Comparison of ENCODE assay signal across 27 cellular contexts in genomic region chr14:99627100-99627499, GRCh38. TPM values are rescaled to one million over a fixed set of nuclear protein-coding genes. Genes with fewer than 3 reads are reported as not detected.
DNase-seq lines count a peak whose midpoint lies in the region; ATAC-seq, FAIRE-seq and TF ChIP-seq lines count a peak whose summit lies in the region.
"Had no signal": no experiment of that assay in that cellular context is flagged by ENCODE, and none has a peak within 500 bp of the region (broad histone marks: within the 10 kb centered on the region; RNA-seq: fewer than 3 reads in every experiment).

No MANE protein-coding gene starts in this region.

- H3K9me3 ChIP-seq in neuronal stem cell (replicated peaks in 1 of 2; ENCODE audit: control insufficient read depth in 2 of 2, insufficient read depth in 1 of 2, low read depth in 1 of 2, low read length in 2 of 2), result no peaks in the 10 kb centered on the region
- H3K9me3 ChIP-seq in CD8-positive, alpha-beta memory T cell (ENCODE audit: low read length), result no peaks in the 10 kb centered on the region
- H3K9me3 ChIP-seq in uterus, result no peaks in the 10 kb centered on the region
- H3K9me3 ChIP-seq: A549; BE2C; BLaER1 treated with 17β-estradiol and CSF1 and Interleukin-3, amounts not matched to agents 10 nM and 100 nM had no signal

- H3K4me1 Mint-ChIP-seq in endothelial cell (ENCODE audit: unreplicated experiment), result peaks cover 18% of the 10 kb centered on the region
- peaks cover 4 to 10% (median 5%) of the 10 kb centered on the region in 3 donors for H3K4me1 Mint-ChIP-seq in CD8-positive, alpha-beta memory T cell
- H3K4me1 Mint-ChIP-seq: CD14-positive monocyte had no signal

- CTCF ChIA-PET in CD8-positive, alpha-beta memory T cell (lab: Charles Lee), result interaction anchor here (1.5 to 1.9 kb wide), 2 partner anchors 22 to 132 kb away, joined by 4 read pairs; no protein-coding TSS in a partner anchor

- H3K4me2 ChIP-seq in neuronal stem cell (ENCODE audit: insufficient read depth, low read length, poor library complexity, severe bottlenecking), result no peak overlapping the region
- H3K4me2 ChIP-seq: A549; BLaER1 treated with 17β-estradiol and CSF1 and Interleukin-3, amounts not matched to agents 10 nM and 100 nM had no signal

- H3K4me3 ChIP-seq in neuronal stem cell (ENCODE audit: low read length in 2 of 2), result no peak overlapping the region
- no peak overlapping the region for H3K4me3 ChIP-seq in CD8-positive, alpha-beta memory T cell (ENCODE audit: low read length)
- H3K4me3 ChIP-seq in uterus, result no peak overlapping the region
- H3K4me3 ChIP-seq: A549; BLaER1 treated with 17β-estradiol and CSF1 and Interleukin-3, amounts not matched to agents 10 nM and 100 nM; GM23248 had no signal

- no peak overlapping the region for H3K27ac ChIP-seq in neuronal stem cell (replicated peaks; ENCODE audit: low read length)
- H3K27ac ChIP-seq in CD8-positive, alpha-beta memory T cell (ENCODE audit: low read depth, low read length), result no peak overlapping the region
- no peak overlapping the region for H3K27ac ChIP-seq in uterus
- H3K27ac ChIP-seq: A549; BLaER1 treated with 17β-estradiol and CSF1 and Interleukin-3, amounts not matched to agents 10 nM and 100 nM; GM23248 had no signal

- no peak overlapping the region for H4K91ac ChIP-seq in neuronal stem cell (ENCODE audit: low read depth, low read length, poor library complexity)

- no peaks in the 10 kb centered on the region for H3K9me3 Mint-ChIP-seq in endothelial cell (ENCODE audit: unreplicated experiment)
- H3K9me3 Mint-ChIP-seq in CD8-positive, alpha-beta memory T cell, result no peaks in the 10 kb centered on the region
- H3K9me3 Mint-ChIP-seq: CD4-positive, alpha-beta T cell; H9; HFFc6 had no signal

- TF ChIP-seq CTCF in endothelial cell (IDR thresholded peaks at IDR 0.05; ENCODE audit: unreplicated experiment) (no peak), uterus (IDR thresholded peaks at IDR 0.05) (no peak)

- DNase-seq in HTR-8/SVneo (ENCODE audit: insufficient read length, low spot score), result no peak
- DNase-seq in endothelial cell (ENCODE audit: low spot score), result no peak
- no peak for DNase-seq in neuronal stem cell (ENCODE audit: low spot score)
- no peak for DNase-seq in NCI-H69 (lab: John Stamatoyannopoulos, UW)
- no peak for DNase-seq in CD8-positive, alpha-beta memory T cell
- no peak for DNase-seq in uterus
- DNase-seq: 8988T; ACHN; AML-193; BE2C; Calu3; CD4-positive, alpha-beta T cell; COR-L47; DMS53; DMS79 treated with DMSO at 0.1 percent for 48 hours; GF-D8; GM23248; H9; HFFc6 had no signal

- peaks cover 5% of the 10 kb centered on the region for H3K27me3 Mint-ChIP-seq in endothelial cell (ENCODE audit: unreplicated experiment)
- H3K27me3 Mint-ChIP-seq in CD8-positive, alpha-beta memory T cell, result peaks cover 31 to 53% of the 10 kb centered on the region in 2 donors

- ATAC-seq in HG03280 (IDR thresholded peaks at IDR 0.05; ENCODE audit: unreplicated experiment), result no peak
- ATAC-seq: A549, HCT116 had no signal

- no peak overlapping the region for H2BK120ac ChIP-seq in neuronal stem cell (ENCODE audit: low read depth, low read length)

- FAIRE-seq in HTR-8/SVneo (lab: Jason Lieb, UNC), result peak; percentile 94
- FAIRE-seq: A549, GM12892, GM19239 had no signal

- no peaks in the 10 kb centered on the region for H3K79me1 ChIP-seq in neuronal stem cell (ENCODE audit: low read depth, low read length)

- H2AK5ac ChIP-seq in neuronal stem cell (ENCODE audit: low read depth, low read length), result no peak overlapping the region

- peak overlapping the region; percentile 3 for H3K4me3 Mint-ChIP-seq in endothelial cell (ENCODE audit: unreplicated experiment)
- H3K4me3 Mint-ChIP-seq in CD8-positive, alpha-beta memory T cell, result no peak overlapping the region
- H3K4me3 Mint-ChIP-seq: CD14-positive monocyte; CD4-positive, alpha-beta T cell; H9; HFFc6 had no signal

- H2BK5ac ChIP-seq in neuronal stem cell (ENCODE audit: low read length), result no peak overlapping the region

- H3K14ac ChIP-seq in neuronal stem cell (ENCODE audit: low read length), result no peak overlapping the region

- TF ChIP-seq POLR2A in uterus (IDR thresholded peaks at IDR 0.05), result no peak

- POLR2A ChIA-PET in CD8-positive, alpha-beta memory T cell (lab: Charles Lee), result no interaction called here

- no peak overlapping the region for H2BK12ac ChIP-seq in neuronal stem cell (ENCODE audit: low read length)

- intact Hi-C loops in uterus (cut with DNase I; ENCODE audit: low total_unique reads), result no loop called here

- no peak overlapping the region for H3K4ac ChIP-seq in neuronal stem cell (ENCODE audit: low read length)

- no peak overlapping the region for H2AFZ ChIP-seq in neuronal stem cell (ENCODE audit: low read length)
- H2AFZ ChIP-seq: GM23248 had no signal

- WGBS in neuronal stem cell (ENCODE audit: extremely low coverage in 2 of 2, insufficient read length in 2 of 2, insufficient replicate concordance in 1 of 2), 2 donors, result no CpG with 5 or more reads among the region's 2 CpGs

- H3K36me3 ChIP-seq in neuronal stem cell (replicated peaks in 1 of 2; ENCODE audit: control insufficient read depth in 2 of 2, insufficient read depth in 2 of 2, low read length in 2 of 2), result no peaks in the 10 kb centered on the region
- H3K36me3 ChIP-seq in CD8-positive, alpha-beta memory T cell (ENCODE audit: insufficient read depth, low read length), result no peaks in the 10 kb centered on the region
- no peaks in the 10 kb centered on the region for H3K36me3 ChIP-seq in uterus
- H3K36me3 ChIP-seq: BE2C; BLaER1 treated with 17β-estradiol and CSF1 and Interleukin-3, amounts not matched to agents 10 nM and 100 nM had no signal

- no peaks in the 10 kb centered on the region for H3K27me3 ChIP-seq in neuronal stem cell (ENCODE audit: control insufficient read depth in 3 of 3, insufficient read depth in 3 of 3, low read depth in 1 of 3, low read length in 3 of 3)
- no peaks in the 10 kb centered on the region for H3K27me3 ChIP-seq in CD8-positive, alpha-beta memory T cell (ENCODE audit: insufficient read depth, low read length, poor library complexity, severe bottlenecking)
- H3K27me3 ChIP-seq in uterus, result no peaks in the 10 kb centered on the region
- H3K27me3 ChIP-seq: BE2C; BLaER1 treated with 17β-estradiol and CSF1 and Interleukin-3, amounts not matched to agents 10 nM and 100 nM had no signal

- H3K23ac ChIP-seq in neuronal stem cell (ENCODE audit: low read depth, low read length, poor library complexity), result no peak overlapping the region

- H4K8ac ChIP-seq in neuronal stem cell (ENCODE audit: low read depth, low read length), result no peak overlapping the region

- no peak overlapping the region for H3K18ac ChIP-seq in neuronal stem cell (ENCODE audit: low read length)

- H3K4me1 ChIP-seq in neuronal stem cell (ENCODE audit: control insufficient read depth in 2 of 2, insufficient read depth in 1 of 2, low read depth in 1 of 2, low read length in 2 of 2), result peaks cover 7 to 14% of the 10 kb centered on the region in 2 donors
- H3K4me1 ChIP-seq in CD8-positive, alpha-beta memory T cell (ENCODE audit: insufficient read depth, low read length), result peaks cover 4% of the 10 kb centered on the region
- no peaks in the 10 kb centered on the region for H3K4me1 ChIP-seq in uterus

- H3K27ac Mint-ChIP-seq in endothelial cell (ENCODE audit: unreplicated experiment), result peak overlapping the region; percentile 7
- peak overlapping the region in 1 of 8 donors; percentile 44 for H3K27ac Mint-ChIP-seq in CD8-positive, alpha-beta memory T cell
- H3K27ac Mint-ChIP-seq: CD4-positive, alpha-beta T cell; HFFc6 had no signal

- H2BK15ac ChIP-seq in neuronal stem cell (ENCODE audit: low read length), result peak overlapping the region; percentile 8

- H3K9ac ChIP-seq in neuronal stem cell (ENCODE audit: low read depth, low read length, poor library complexity), result no peak overlapping the region
- H3K9ac ChIP-seq: BLaER1 treated with 17β-estradiol and CSF1 and Interleukin-3, amounts not matched to agents 10 nM and 100 nM; GM23248 had no signal

- H3K36me3 Mint-ChIP-seq in endothelial cell (ENCODE audit: low read depth, unreplicated experiment), result no peaks in the 10 kb centered on the region
- H3K36me3 Mint-ChIP-seq in CD8-positive, alpha-beta memory T cell, result no peaks in the 10 kb centered on the region
- H3K36me3 Mint-ChIP-seq: CD14-positive monocyte had no signal

RNA-seq across cellular contexts. Expression of gene HHIPL1, which starts 17.8 kb away (rescaled TPM):
- 15.1 TPM for total RNA-seq in endothelial cell (ENCODE audit: unreplicated experiment)
- polyA plus RNA-seq in neuronal stem cell (2013, experiment 1 of 2), result 0.67 TPM
- 0.71 TPM for polyA plus RNA-seq in neuronal stem cell (2013, experiment 2 of 2)
- under 1 TPM in 1 of 2 experiments, not detected in 1; 0.04 TPM for total RNA-seq in CD8-positive, alpha-beta memory T cell
- polyA plus RNA-seq in CD8-positive, alpha-beta memory T cell, result not detected
- 1 to 10 TPM in 3 of 4 donors, under 1 TPM in 1; under 0.01 to 8.2 (median 3.0) TPM for total RNA-seq in uterus
- total RNA-seq: Calu3; CD4-positive, alpha-beta T cell had no signal
- polyA plus RNA-seq: CD14-positive monocyte had no signal

RNA-seq across cellular contexts. Expression of gene CCDC85C, which starts 23.1 kb away (rescaled TPM):
- 42.1 TPM for total RNA-seq in endothelial cell (ENCODE audit: unreplicated experiment)
- polyA plus RNA-seq in neuronal stem cell (2013, experiment 1 of 2), result 22.3 TPM
- 22.5 TPM for polyA plus RNA-seq in neuronal stem cell (2013, experiment 2 of 2)
- total RNA-seq in CD8-positive, alpha-beta memory T cell, result 1 to 10 TPM; 4.2 to 5.3 TPM
- polyA plus RNA-seq in CD8-positive, alpha-beta memory T cell, result 1.2 TPM
- 10 to 100 TPM in 2 of 4 donors, 1 to 10 TPM in 1, under 1 TPM in 1; 0.88 to 56.3 (median 13.6) TPM for total RNA-seq in uterus

RNA-seq across cellular contexts. Expression of gene CYP46A1, which starts 57.0 kb away (rescaled TPM):
- total RNA-seq in endothelial cell (ENCODE audit: unreplicated experiment), result 5.2 TPM
- 1.5 TPM for polyA plus RNA-seq in neuronal stem cell (2013, experiment 1 of 2)
- polyA plus RNA-seq in neuronal stem cell (2013, experiment 2 of 2), result 1.6 TPM
- total RNA-seq in CD8-positive, alpha-beta memory T cell, result under 1 TPM; 0.07 to 0.20 TPM
- not detected for polyA plus RNA-seq in CD8-positive, alpha-beta memory T cell
- total RNA-seq in uterus, result 1 to 10 TPM in 2 of 4 donors, under 1 TPM in 2; 0.26 to 6.4 (median 1.7) TPM
- total RNA-seq: Calu3, H4 had no signal
- polyA plus RNA-seq: CD14-positive monocyte had no signal
